Comparison of ENCODE assay signal across 8 cellular contexts in genomic region chr22:28817919-28818859, GRCh38. TPM values are rescaled to one million over a fixed set of nuclear protein-coding genes. Genes with fewer than 3 reads are reported as not detected.
DNase-seq lines count a peak whose midpoint lies in the region; ATAC-seq and TF ChIP-seq lines count a peak whose summit lies in the region.

No MANE protein-coding gene starts in this region.

- ATAC-seq in PC-3 = no peak

- peak overlapping the region; percentile 28; the same call in 1 of the 2 replicates for H3K4me2 ChIP-seq in PC-3 (ENCODE audit: low read length)

- no peak for TF ChIP-seq POLR2A in spleen (IDR thresholded peaks at IDR 0.05)

- TF ChIP-seq CTCF in PC-3 (conservative IDR thresholded peaks at IDR 0.05; ENCODE audit: low read depth, low read length) = no peak
- TF ChIP-seq CTCF in right atrium auricular region (IDR thresholded peaks at IDR 0.05) = no peak
- TF ChIP-seq CTCF in spleen (IDR thresholded peaks at IDR 0.05 in 8 of 11, conservative IDR thresholded peaks at IDR 0.05 in 3 of 11) = no peak
- no peak for TF ChIP-seq CTCF in A673 (conservative IDR thresholded peaks at IDR 0.05; ENCODE audit: low read depth, low read length)

- H3K9ac ChIP-seq in PC-3 (ENCODE audit: low read length) = no peak overlapping the region

- H3F3A ChIP-seq in PC-3 (ENCODE audit: low read length, unreplicated experiment) = no peaks in the 10 kb centered on the region

- intact Hi-C loops in PC-3 (cut with micrococcal nuclease) = no loop called here
- intact Hi-C loops in spleen (cut with DNase I; ENCODE audit: low total_unique reads) = no loop called here
- intact Hi-C loops in A673 (cut with micrococcal nuclease; ENCODE audit: unreplicated experiment) = no loop called here

- 78 to 82% (median 80%) methylated on average over 14 of the region's 14 CpGs for WGBS in spleen, 5 donors

- no peak overlapping the region for H3K4me3 ChIP-seq in PC-3 (ENCODE audit: low read length)
- H3K4me3 ChIP-seq in right atrium auricular region = no peak overlapping the region
- no peak overlapping the region for H3K4me3 ChIP-seq in spleen
- no peak overlapping the region for H3K4me3 ChIP-seq in A673 (ENCODE audit: low read depth, low read length, poor library complexity, severe bottlenecking)

- no TSS peak for BruUV-seq in PC-3 (replicated peaks; lab: Mats Ljungman, UMichigan)
- no TSS peak for BruUV-seq in A673 (replicated peaks; lab: Mats Ljungman, UMichigan)

- no peak overlapping the region for H2AFZ ChIP-seq in PC-3 (ENCODE audit: low read length)

- H3K9me3 ChIP-seq in PC-3 (ENCODE audit: low read length) (no peaks in the 10 kb centered on the region), right atrium auricular region (no peaks in the 10 kb centered on the region), spleen (no peaks in the 10 kb centered on the region), A673 (ENCODE audit: low read depth, low read length, poor library complexity, severe bottlenecking) (no peaks in the 10 kb centered on the region)

- peak overlapping the region; percentile 26 for H3K27ac ChIP-seq in PC-3 (ENCODE audit: low read length)
- peak overlapping the region; percentile 2 to 26 for H3K27ac ChIP-seq in right atrium auricular region
- H3K27ac ChIP-seq in spleen = peak overlapping the region; percentile 17 to 80 (median 72)
- no peak overlapping the region for H3K27ac ChIP-seq in A673 (ENCODE audit: low read depth, low read length, poor library complexity, severe bottlenecking)

- no peaks in the 10 kb centered on the region for H3K9me2 ChIP-seq in PC-3 (replicated peaks; ENCODE audit: low read length)

- no peaks in the 10 kb centered on the region for H4K20me1 ChIP-seq in PC-3 (ENCODE audit: low read length)

- no peaks in the 10 kb centered on the region for H3K36me3 ChIP-seq in PC-3 (ENCODE audit: low read depth, low read length)
- no peaks in the 10 kb centered on the region for H3K36me3 ChIP-seq in right atrium auricular region
- peaks cover 0 to 7% (median 0%) of the 10 kb centered on the region in 6 donors for H3K36me3 ChIP-seq in spleen
- no peaks in the 10 kb centered on the region for H3K36me3 ChIP-seq in A673 (ENCODE audit: insufficient read depth, low read length, poor library complexity, severe bottlenecking)

- POLR2A ChIA-PET in PC-3 (lab: Charles Lee; ENCODE audit: unreplicated experiment) (interaction anchor here (0.5 to 0.6 kb wide), 2 partner anchors 37 to 158 kb away, joined by 3 to 5 read pairs; no protein-coding TSS in a partner anchor), A673 (lab: Charles Lee; ENCODE audit: low non-redundant PET) (no interaction called here)

- H3K4me1 ChIP-seq in PC-3 (ENCODE audit: insufficient read depth, low read length) (peaks cover 19% of the 10 kb centered on the region), right atrium auricular region (peaks cover 0 to 24% of the 10 kb centered on the region in 2 donors), spleen (peaks cover 11 to 76% (median 44%) of the 10 kb centered on the region in 6 donors), A673 (ENCODE audit: insufficient read depth, low read length, poor library complexity, severe bottlenecking) (no peaks in the 10 kb centered on the region)

- no peaks in the 10 kb centered on the region for H3K27me3 ChIP-seq in PC-3 (ENCODE audit: low read length)
- no peaks in the 10 kb centered on the region for H3K27me3 ChIP-seq in right atrium auricular region
- no peaks in the 10 kb centered on the region for H3K27me3 ChIP-seq in spleen (replicated peaks in 1 of 7)
- H3K27me3 ChIP-seq in A673 (replicated peaks; ENCODE audit: insufficient read depth, low read depth, low read length, poor library complexity) = no peaks in the 10 kb centered on the region

- CTCF ChIA-PET in PC-3 (lab: Charles Lee) = no interaction called here
- CTCF ChIA-PET in A673 (lab: Charles Lee) = no interaction called here

- H3K79me2 ChIP-seq in PC-3 (ENCODE audit: low read length) = no peaks in the 10 kb centered on the region

- DNase-seq in NCI-H2171 treated with DMSO at 0.1 percent for 48 hours (lab: John Stamatoyannopoulos, UW) (peak; percentile 22), NCI-H2171 (lab: John Stamatoyannopoulos, UW) (no peak), PC-3 (peak; percentile 19), right atrium auricular region (ENCODE audit: low spot score) (no peak), spleen (peak; percentile 49), glomerular visceral epithelial cell (ENCODE audit: extremely low spot score) (no peak), medulla oblongata (ENCODE audit: extremely low spot score) (no peak), A673 (ENCODE audit: low spot score) (no peak)

RNA-seq across cellular contexts. Expression of gene XBP1, which starts 17.8 kb away (rescaled TPM):
- 125 and 191 TPM in 2 replicates for total RNA-seq in PC-3 (2014; rRNA removed)
- total RNA-seq in right atrium auricular region = 100 to 1,000 TPM; 104 to 160 TPM
- total RNA-seq in spleen = 100 to 1,000 TPM; 136 to 703 (median 251) TPM
- polyA plus RNA-seq in spleen = 10 to 100 TPM; 26.8 to 53.8 (median 47.0) TPM
- total RNA-seq in A673 (2021) = 65.4 and 66.3 TPM in 2 replicates

RNA-seq across cellular contexts. Expression of gene CCDC117, which starts 45.7 kb away (rescaled TPM):
- total RNA-seq in PC-3 (2014; rRNA removed) (7.1 and 18.8 TPM in 2 replicates), right atrium auricular region (10 to 100 TPM; 13.6 to 17.3 TPM), spleen (10 to 100 TPM; 15.0 to 33.0 (median 25.3) TPM), A673 (2021) (30.8 and 33.5 TPM in 2 replicates)
- 10 to 100 TPM in 1 of 3 donors, 1 to 10 TPM in 2; 6.6 to 10.4 (median 9.7) TPM for polyA plus RNA-seq in spleen

Comparison
In these comparisons a context has a peak if more than half of its experiments do, and no peak if none do; other contexts are left out.
1. DNase-seq: peak in NCI-H2171 treated with DMSO at 0.1 percent for 48 hours (single experiment), PC-3 (single experiment) and spleen (single experiment); none in NCI-H2171 (single experiment), right atrium auricular region (single experiment), glomerular visceral epithelial cell (single experiment), medulla oblongata (single experiment) and A673 (single experiment).